In genomic region chr16:23069844-23070243, GRCh38 we compare ENCODE assay signal across 17 cellular contexts.
DNase-seq lines count a peak whose midpoint lies in the region; ATAC-seq and TF ChIP-seq lines count a peak whose summit lies in the region.
"Had no signal": no experiment of that assay in that cellular context is flagged by ENCODE, and none has a peak within 500 bp of the region (broad histone marks: within the 10 kb centered on the region; RNA-seq: fewer than 3 reads in every experiment).

No MANE protein-coding gene starts in this region.

- H3K27ac ChIP-seq in left ventricle myocardium inferior (replicated peaks) = peak overlapping the region; percentile 92
- no peak overlapping the region for H3K27ac ChIP-seq in right cardiac atrium (ENCODE audit: low read length)
- peak overlapping the region in 38 of 59 donors; percentile 2 to 84 (median 69) for H3K27ac ChIP-seq in dorsolateral prefrontal cortex

- WGBS in right cardiac atrium = 98% methylated on average over 6 of the region's 6 CpGs

- H3K4me3 ChIP-seq in left ventricle myocardium inferior (no peak overlapping the region), right cardiac atrium (ENCODE audit: low read length) (no peak overlapping the region), dorsolateral prefrontal cortex (no peak overlapping the region)
- H3K4me3 ChIP-seq: GM23338 had no signal

- H3K36me3 ChIP-seq in left ventricle myocardium inferior = peaks cover 46% of the 10 kb centered on the region

- H3K4me1 ChIP-seq in left ventricle myocardium inferior = peaks cover 61% of the 10 kb centered on the region
- H3K4me1 ChIP-seq in right cardiac atrium (ENCODE audit: control insufficient read depth, insufficient read depth, low read length) = peaks cover 3% of the 10 kb centered on the region

- no peaks in the 10 kb centered on the region for H3K4me1 Mint-ChIP-seq in stimulated activated effector memory CD8-positive, alpha-beta T cell treated with anti-CD3 and anti-CD28 coated beads, Interleukin-12 subunit alpha, Interleukin-12 subunit beta, amount 100 ng/mL, for 72 hours
- H3K4me1 Mint-ChIP-seq: CD4-positive, alpha-beta memory T cell; GM23338 had no signal

- no peaks in the 10 kb centered on the region for H3K9me3 Mint-ChIP-seq in stimulated activated effector memory CD8-positive, alpha-beta T cell treated with anti-CD3 and anti-CD28 coated beads, Interleukin-12 subunit alpha, Interleukin-12 subunit beta, amount 100 ng/mL, for 72 hours
- H3K9me3 Mint-ChIP-seq: CD4-positive, alpha-beta memory T cell; GM23338; H9 had no signal

- no peak for TF ChIP-seq CTCF in left ventricle myocardium inferior (IDR thresholded peaks at IDR 0.05; ENCODE audit: borderline replicate concordance)
- no peak for TF ChIP-seq CTCF in dorsolateral prefrontal cortex (IDR thresholded peaks at IDR 0.05 in 54 of 56, conservative IDR thresholded peaks at IDR 0.05 in 2 of 56; ENCODE audit: low read depth in 1 of 56, partially characterized antibody in 56 of 56)

- intact Hi-C loops in left ventricle myocardium inferior (cut with micrococcal nuclease) (loop anchor here (10.0 kb wide), 1 partner anchor 75 kb away; the partner anchor contains the start of gene USP31), right cardiac atrium (cut with DNase I) (no loop called here), dorsolateral prefrontal cortex (cut with DNase I) (loop anchor here in 1 of 2 donors (10.0 kb wide), 1 partner anchor 365 kb away; no protein-coding TSS in a partner anchor), posterior cingulate gyrus (cut with DNase I) (no loop called here)

- no peak overlapping the region for H3K4me3 Mint-ChIP-seq in stimulated activated effector memory CD8-positive, alpha-beta T cell treated with anti-CD3 and anti-CD28 coated beads, Interleukin-12 subunit alpha, Interleukin-12 subunit beta, amount 100 ng/mL, for 72 hours
- H3K4me3 Mint-ChIP-seq: CD4-positive, alpha-beta memory T cell; GM23338; H9 had no signal

- H3K9me3 ChIP-seq in left ventricle myocardium inferior (replicated peaks) (no peaks in the 10 kb centered on the region), right cardiac atrium (ENCODE audit: control insufficient read depth, low read length) (no peaks in the 10 kb centered on the region)

- no peak for ATAC-seq in right cardiac atrium
- no peak for ATAC-seq in stimulated activated effector memory CD8-positive, alpha-beta T cell treated with anti-CD3 and anti-CD28 coated beads, Interleukin-12 subunit alpha, Interleukin-12 subunit beta, amount 100 ng/mL, for 72 hours
- ATAC-seq: GM23338, HCT116 had no signal

- no peak for DNase-seq in left ventricle myocardium inferior
- DNase-seq in right cardiac atrium = no peak
- no peak for DNase-seq in dorsolateral prefrontal cortex
- DNase-seq in stimulated activated effector memory CD8-positive, alpha-beta T cell treated with anti-CD3 and anti-CD28 coated beads, Interleukin-12 subunit alpha, Interleukin-12 subunit beta, amount 100 ng/mL, for 72 hours (ENCODE audit: low spot score in 2 of 2) = no peak
- DNase-seq in activated effector memory CD4-positive, alpha-beta T cell treated with Interleukin-2 at 50 U/mL for 16 hours = no peak
- no peak for DNase-seq in posterior cingulate gyrus
- DNase-seq: 8988T; C1 segment of cervical spinal cord; Calu3; CD4-positive, alpha-beta memory T cell; COR-L47; DMS53; DMS79 treated with DMSO at 0.1 percent for 48 hours; GF-D8; H9 had no signal

- H3K27ac Mint-ChIP-seq in stimulated activated effector memory CD8-positive, alpha-beta T cell treated with anti-CD3 and anti-CD28 coated beads, Interleukin-12 subunit alpha, Interleukin-12 subunit beta, amount 100 ng/mL, for 72 hours = peak overlapping the region; percentile 32
- H3K27ac Mint-ChIP-seq: CD4-positive, alpha-beta memory T cell; GM23338; H9 had no signal

- peaks cover 47% of the 10 kb centered on the region for H3K36me3 Mint-ChIP-seq in stimulated activated effector memory CD8-positive, alpha-beta T cell treated with anti-CD3 and anti-CD28 coated beads, Interleukin-12 subunit alpha, Interleukin-12 subunit beta, amount 100 ng/mL, for 72 hours

- H3K27me3 ChIP-seq in left ventricle myocardium inferior (ENCODE audit: low read depth) = no peaks in the 10 kb centered on the region
- H3K27me3 ChIP-seq in right cardiac atrium (ENCODE audit: control insufficient read depth, insufficient read depth) = no peaks in the 10 kb centered on the region
- no peaks in the 10 kb centered on the region for H3K27me3 ChIP-seq in dorsolateral prefrontal cortex
